ENCODE assay signal across 23 cellular contexts in genomic region chr10:57015187-57015586, GRCh38.
"Had no signal": no experiment of that assay in that cellular context is flagged by ENCODE, and none has a peak within 500 bp of the region (broad histone marks: within the 10 kb centered on the region; RNA-seq: fewer than 3 reads in every experiment).

No MANE protein-coding gene starts in this region.

- H3K4me3 ChIP-seq: body of pancreas, hepatocyte, left lung, neural progenitor cell, sigmoid colon, upper lobe of left lung had no signal

- H3K9me3 ChIP-seq: body of pancreas, sigmoid colon, upper lobe of left lung had no signal

- H3K79me2 ChIP-seq: hepatocyte had no signal

- H3K4me2 ChIP-seq: hepatocyte, neural progenitor cell had no signal

- H3K27ac ChIP-seq: body of pancreas, hepatocyte, left lung, neural progenitor cell, sigmoid colon, upper lobe of left lung had no signal

- DNase-seq: activated CD4-positive, alpha-beta T cell treated with anti-CD3 and anti-CD28 coated beads, Interleukin-2, amount 10 ng/mL, durations not matched to agents 24 days and 14 days; activated CD8-positive, alpha-beta T cell treated with anti-CD3 and anti-CD28 coated beads, Interleukin-2, amount 10 ng/mL, durations not matched to agents 7 days and 5 days; activated gamma-delta T cell treated with Interleukin-2 at 50 U/mL for 16 hours; activated T-cell treated with anti-CD3 and anti-CD28 coated beads, Interleukin-2, amount 50 U/mL, for 1 hour; anterior cingulate cortex; body of pancreas; effector CD4-positive, alpha-beta T cell; erythroblast; foreskin fibroblast; immature natural killer cell; mammary epithelial cell; naive thymus-derived CD8-positive, alpha-beta T cell; sigmoid colon; stimulated activated CD4-positive, alpha-beta T cell treated with anti-CD3 and anti-CD28 coated beads, Interleukin-4, amount 100 ng/mL, for 24 hours; stimulated activated naive CD4-positive, alpha-beta T cell treated with Interleukin-2 at 50 U/mL for 16 hours; T-helper 17 cell had no signal

- H3K4me1 ChIP-seq: body of pancreas, left lung, neural progenitor cell, sigmoid colon, upper lobe of left lung had no signal

- H3K36me3 Mint-ChIP-seq: activated naive CD4-positive, alpha-beta T cell treated with anti-CD3 and anti-CD28 coated beads, Interleukin-2, amount 50 U/mL, for 24 hours; immature natural killer cell; mesothelial cell of epicardium; naive thymus-derived CD8-positive, alpha-beta T cell; neural progenitor cell had no signal

- H2AFZ ChIP-seq: hepatocyte, neural progenitor cell had no signal

- H3K27ac Mint-ChIP-seq: activated CD4-positive, alpha-beta T cell treated with anti-CD3 and anti-CD28 coated beads, Interleukin-2, amount 10 ng/mL, durations not matched to agents 24 days and 14 days; activated CD8-positive, alpha-beta T cell treated with anti-CD3 and anti-CD28 coated beads, Interleukin-2, amount 10 ng/mL, durations not matched to agents 7 days and 5 days; activated naive CD4-positive, alpha-beta T cell treated with anti-CD3 and anti-CD28 coated beads, Interleukin-2, amount 50 U/mL, for 24 hours; dendritic cell treated with granulocyte-macrophage colony-stimulating factor and Interleukin-4, amounts not matched to agents 40 ng/mL and 50 ng/mL, for 4 days; immature natural killer cell; mesothelial cell of epicardium; naive thymus-derived CD8-positive, alpha-beta T cell; neural progenitor cell; T-helper 17 cell had no signal

- H3K4me3 Mint-ChIP-seq: activated CD4-positive, alpha-beta T cell treated with anti-CD3 and anti-CD28 coated beads, Interleukin-2, amount 10 ng/mL, durations not matched to agents 24 days and 14 days; activated CD8-positive, alpha-beta T cell treated with anti-CD3 and anti-CD28 coated beads, Interleukin-2, amount 10 ng/mL, durations not matched to agents 7 days and 5 days; activated naive CD4-positive, alpha-beta T cell treated with anti-CD3 and anti-CD28 coated beads, Interleukin-2, amount 50 U/mL, for 24 hours; dendritic cell treated with granulocyte-macrophage colony-stimulating factor and Interleukin-4, amounts not matched to agents 40 ng/mL and 50 ng/mL, for 4 days; immature natural killer cell; mesothelial cell of epicardium; naive thymus-derived CD8-positive, alpha-beta T cell; neural progenitor cell; T-helper 17 cell had no signal

- H3K9ac ChIP-seq: neural progenitor cell had no signal

- H3K36me3 ChIP-seq: left lung, neural progenitor cell, sigmoid colon, upper lobe of left lung had no signal

- ATAC-seq: activated CD8-positive, alpha-beta T cell treated with anti-CD3 and anti-CD28 coated beads, Interleukin-2, amount 10 ng/mL, durations not matched to agents 7 days and 5 days; body of pancreas; left lung; naive thymus-derived CD8-positive, alpha-beta T cell; T-helper 17 cell had no signal

- H3K9me3 Mint-ChIP-seq: activated naive CD4-positive, alpha-beta T cell treated with anti-CD3 and anti-CD28 coated beads, Interleukin-2, amount 50 U/mL, for 24 hours; dendritic cell treated with granulocyte-macrophage colony-stimulating factor and Interleukin-4, amounts not matched to agents 40 ng/mL and 50 ng/mL, for 4 days had no signal

- H3K27me3 ChIP-seq: body of pancreas, hepatocyte, left lung, neural progenitor cell, sigmoid colon, upper lobe of left lung had no signal

- H3K4me1 Mint-ChIP-seq: activated CD4-positive, alpha-beta T cell treated with anti-CD3 and anti-CD28 coated beads, Interleukin-2, amount 10 ng/mL, durations not matched to agents 24 days and 14 days; activated naive CD4-positive, alpha-beta T cell treated with anti-CD3 and anti-CD28 coated beads, Interleukin-2, amount 50 U/mL, for 24 hours; immature natural killer cell; mesothelial cell of epicardium; naive thymus-derived CD8-positive, alpha-beta T cell; T-helper 17 cell had no signal

- H3K27me3 Mint-ChIP-seq: activated CD4-positive, alpha-beta T cell treated with anti-CD3 and anti-CD28 coated beads, Interleukin-2, amount 10 ng/mL, durations not matched to agents 24 days and 14 days; activated naive CD4-positive, alpha-beta T cell treated with anti-CD3 and anti-CD28 coated beads, Interleukin-2, amount 50 U/mL, for 24 hours; dendritic cell treated with granulocyte-macrophage colony-stimulating factor and Interleukin-4, amounts not matched to agents 40 ng/mL and 50 ng/mL, for 4 days; naive thymus-derived CD8-positive, alpha-beta T cell; T-helper 17 cell had no signal
